ENCODE assay signal across 24 cellular contexts in genomic region chr2:53620961-53621360, GRCh38.
"Had no signal": no experiment of that assay in that cellular context is flagged by ENCODE, and none has a peak within 500 bp of the region (broad histone marks: within the 10 kb centered on the region; RNA-seq: fewer than 3 reads in every experiment).

No MANE protein-coding gene starts in this region.

- DNase-seq: colonic mucosa; cortex of kidney; dermis blood vessel endothelial cell; dorsolateral prefrontal cortex; effector CD4-positive, alpha-beta T cell; effector CD8-positive, alpha-beta T cell; effector memory CD4-positive, alpha-beta T cell; effector memory CD8-positive, alpha-beta T cell; endodermal cell; erythroblast; esophagus squamous epithelium; foreskin fibroblast; foreskin keratinocyte; foreskin melanocyte; gastrocnemius medialis; glutamatergic neuron; head of caudate nucleus; heart left ventricle; heart right ventricle had no signal

- H3K4me1 ChIP-seq: colonic mucosa, esophagus muscularis mucosa, esophagus squamous epithelium, gastrocnemius medialis, gastroesophageal sphincter, heart left ventricle, heart right ventricle had no signal

- H3K9me3 ChIP-seq: colonic mucosa, esophagus muscularis mucosa, esophagus squamous epithelium, gastrocnemius medialis had no signal

- H3K4me3 ChIP-seq: colonic mucosa, coronary artery, dorsolateral prefrontal cortex, esophagus muscularis mucosa, esophagus squamous epithelium, gastrocnemius medialis, gastroesophageal sphincter, heart left ventricle, heart right ventricle had no signal

- ATAC-seq: effector memory CD8-positive, alpha-beta T cell; esophagus mucosa; foreskin keratinocyte; gastrocnemius medialis; gastroesophageal sphincter; heart left ventricle; heart right ventricle had no signal

- H3K27me3 ChIP-seq: colonic mucosa, dorsolateral prefrontal cortex, esophagus muscularis mucosa, esophagus squamous epithelium, foreskin keratinocyte, gastrocnemius medialis, gastroesophageal sphincter, heart left ventricle, heart right ventricle had no signal

- H3K27ac ChIP-seq: colonic mucosa, coronary artery, dorsolateral prefrontal cortex, epithelial cell of prostate, esophagus muscularis mucosa, esophagus squamous epithelium, foreskin keratinocyte, gastrocnemius medialis, gastroesophageal sphincter, heart left ventricle, heart right ventricle had no signal

- H3K36me3 ChIP-seq: colonic mucosa, esophagus muscularis mucosa, esophagus squamous epithelium, gastrocnemius medialis, gastroesophageal sphincter, heart left ventricle, heart right ventricle had no signal
